1 cellular context compared by ENCODE assay signal in the genomic region with DNA sequence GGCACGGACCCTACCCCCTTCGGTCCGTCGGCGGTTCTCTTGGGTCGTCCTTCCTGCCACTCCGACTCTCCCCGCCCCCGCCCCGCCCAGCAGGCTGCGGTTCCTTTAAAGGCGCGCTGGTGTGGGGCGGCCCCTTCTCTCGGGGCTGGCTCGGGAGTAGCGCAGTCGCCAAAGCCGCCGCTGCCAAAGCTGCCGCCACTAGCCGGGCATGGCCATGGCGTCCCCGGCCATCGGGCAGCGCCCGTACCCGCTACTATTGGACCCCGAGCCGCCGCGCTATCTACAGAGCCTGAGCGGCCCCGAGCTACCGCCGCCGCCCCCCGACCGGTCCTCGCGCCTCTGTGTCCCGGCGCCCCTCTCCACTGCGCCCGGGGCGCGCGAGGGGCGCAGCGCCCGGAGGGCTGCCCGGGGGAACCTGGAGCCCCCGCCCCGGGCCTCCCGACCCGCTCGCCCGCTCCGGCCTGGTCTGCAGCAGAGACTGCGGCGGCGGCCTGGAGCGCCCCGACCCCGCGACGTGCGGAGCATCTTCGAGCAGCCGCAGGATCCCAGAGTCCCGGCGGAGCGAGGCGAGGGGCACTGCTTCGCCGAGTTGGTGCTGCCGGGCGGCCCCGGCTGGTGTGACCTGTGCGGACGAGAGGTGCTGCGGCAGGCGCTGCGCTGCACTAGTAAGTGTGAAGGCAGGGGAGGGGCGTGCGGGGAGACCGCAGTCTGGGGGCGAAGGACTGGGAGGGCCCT.
TF ChIP-seq lines count a peak whose summit lies in the region.

A gene with protein sequence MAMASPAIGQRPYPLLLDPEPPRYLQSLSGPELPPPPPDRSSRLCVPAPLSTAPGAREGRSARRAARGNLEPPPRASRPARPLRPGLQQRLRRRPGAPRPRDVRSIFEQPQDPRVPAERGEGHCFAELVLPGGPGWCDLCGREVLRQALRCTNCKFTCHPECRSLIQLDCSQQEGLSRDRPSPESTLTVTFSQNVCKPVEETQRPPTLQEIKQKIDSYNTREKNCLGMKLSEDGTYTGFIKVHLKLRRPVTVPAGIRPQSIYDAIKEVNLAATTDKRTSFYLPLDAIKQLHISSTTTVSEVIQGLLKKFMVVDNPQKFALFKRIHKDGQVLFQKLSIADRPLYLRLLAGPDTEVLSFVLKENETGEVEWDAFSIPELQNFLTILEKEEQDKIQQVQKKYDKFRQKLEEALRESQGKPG (plus strand): TSS at position 137 of the 735 bp plus-strand sequence. CDS start 72 bp downstream, at position 209.

TF ChIP-seq in K562, 482 proteins besides CTCF, POLR2A, EP300 and RAD21 (continued from another document and continues in another):
- TF ChIP-seq, protein P1, sequence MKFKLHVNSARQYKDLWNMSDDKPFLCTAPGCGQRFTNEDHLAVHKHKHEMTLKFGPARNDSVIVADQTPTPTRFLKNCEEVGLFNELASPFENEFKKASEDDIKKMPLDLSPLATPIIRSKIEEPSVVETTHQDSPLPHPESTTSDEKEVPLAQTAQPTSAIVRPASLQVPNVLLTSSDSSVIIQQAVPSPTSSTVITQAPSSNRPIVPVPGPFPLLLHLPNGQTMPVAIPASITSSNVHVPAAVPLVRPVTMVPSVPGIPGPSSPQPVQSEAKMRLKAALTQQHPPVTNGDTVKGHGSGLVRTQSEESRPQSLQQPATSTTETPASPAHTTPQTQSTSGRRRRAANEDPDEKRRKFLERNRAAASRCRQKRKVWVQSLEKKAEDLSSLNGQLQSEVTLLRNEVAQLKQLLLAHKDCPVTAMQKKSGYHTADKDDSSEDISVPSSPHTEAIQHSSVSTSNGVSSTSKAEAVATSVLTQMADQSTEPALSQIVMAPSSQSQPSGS (CRISPR knock-in tag; IDR thresholded peaks at IDR 0.05) = no peak
- TF ChIP-seq MTF1 (CRISPR knock-in tag; IDR thresholded peaks at IDR 0.05; ENCODE audit: borderline replicate concordance) = no peak
- no peak for TF ChIP-seq ZNF79 (CRISPR knock-in tag; IDR thresholded peaks at IDR 0.05; ENCODE audit: low read depth)
- no peak for TF ChIP-seq PYGO2 (tag; IDR thresholded peaks at IDR 0.05)
- TF ChIP-seq ARNT (IDR thresholded peaks at IDR 0.05) = no peak
- TF ChIP-seq ZNF23 (CRISPR knock-in tag; IDR thresholded peaks at IDR 0.05) = no peak
- no peak for TF ChIP-seq FOXP1 (CRISPR knock-in tag; IDR thresholded peaks at IDR 0.05)
- TF ChIP-seq ZNF263 (CRISPR knock-in tag; IDR thresholded peaks at IDR 0.05; ENCODE audit: borderline replicate concordance) = peak; percentile 36; the same call in 1 of the 2 replicates
- no peak for TF ChIP-seq TAF7 (tag; IDR thresholded peaks at IDR 0.05)
- TF ChIP-seq CHD2 (IDR thresholded peaks at IDR 0.05; ENCODE audit: low read depth, low read length) = no peak
- TF ChIP-seq PURB (CRISPR knock-in tag; IDR thresholded peaks at IDR 0.05; ENCODE audit: low read depth) = no peak
- TF ChIP-seq, protein P2, sequence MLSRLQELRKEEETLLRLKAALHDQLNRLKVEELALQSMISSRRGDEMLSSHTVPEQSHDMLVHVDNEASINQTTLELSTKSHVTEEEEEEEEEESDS (CRISPR knock-in tag; IDR thresholded peaks at IDR 0.05) = no peak
- no peak for TF ChIP-seq ZNF133 (CRISPR knock-in tag; IDR thresholded peaks at IDR 0.05)
- TF ChIP-seq PHF8 (IDR thresholded peaks at IDR 0.05; ENCODE audit: borderline replicate concordance, low read length) = peak; percentile 83; the same call in 1 of the 2 replicates
- no peak for TF ChIP-seq ZNF699 (CRISPR knock-in tag; IDR thresholded peaks at IDR 0.05; ENCODE audit: insufficient replicate concordance)
- peak; percentile 77; the same call in 1 of the 2 replicates for TF ChIP-seq GTF2E2 (tag; IDR thresholded peaks at IDR 0.05)
- no peak for TF ChIP-seq ZNF707 (CRISPR knock-in tag; conservative IDR thresholded peaks at IDR 0.05)
- no peak for TF ChIP-seq ZNF121 (CRISPR knock-in tag; conservative IDR thresholded peaks at IDR 0.05)
- TF ChIP-seq, protein P3, sequence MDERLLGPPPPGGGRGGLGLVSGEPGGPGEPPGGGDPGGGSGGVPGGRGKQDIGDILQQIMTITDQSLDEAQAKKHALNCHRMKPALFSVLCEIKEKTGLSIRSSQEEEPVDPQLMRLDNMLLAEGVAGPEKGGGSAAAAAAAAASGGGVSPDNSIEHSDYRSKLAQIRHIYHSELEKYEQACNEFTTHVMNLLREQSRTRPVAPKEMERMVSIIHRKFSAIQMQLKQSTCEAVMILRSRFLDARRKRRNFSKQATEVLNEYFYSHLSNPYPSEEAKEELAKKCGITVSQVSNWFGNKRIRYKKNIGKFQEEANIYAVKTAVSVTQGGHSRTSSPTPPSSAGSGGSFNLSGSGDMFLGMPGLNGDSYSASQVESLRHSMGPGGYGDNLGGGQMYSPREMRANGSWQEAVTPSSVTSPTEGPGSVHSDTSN (CRISPR knock-in tag; IDR thresholded peaks at IDR 0.05; ENCODE audit: low read depth) = no peak
- TF ChIP-seq, protein P3 (tag; conservative IDR thresholded peaks at IDR 0.05; ENCODE audit: low read depth) = 0 out of 2 replicates have a peak, but pooled peaks have one; percentile 20
- no peak for TF ChIP-seq TBL1XR1 (IDR thresholded peaks at IDR 0.05; ENCODE audit: low read length in 2 of 2)
- no peak for TF ChIP-seq FOS (IDR thresholded peaks at IDR 0.05; ENCODE audit: extremely low read depth, insufficient read length)
- no peak for TF ChIP-seq GATAD2B (IDR thresholded peaks at IDR 0.05; ENCODE audit: borderline replicate concordance)
- no peak for TF ChIP-seq ZNF253 (CRISPR knock-in tag; conservative IDR thresholded peaks at IDR 0.05)
- TF ChIP-seq, protein P4, sequence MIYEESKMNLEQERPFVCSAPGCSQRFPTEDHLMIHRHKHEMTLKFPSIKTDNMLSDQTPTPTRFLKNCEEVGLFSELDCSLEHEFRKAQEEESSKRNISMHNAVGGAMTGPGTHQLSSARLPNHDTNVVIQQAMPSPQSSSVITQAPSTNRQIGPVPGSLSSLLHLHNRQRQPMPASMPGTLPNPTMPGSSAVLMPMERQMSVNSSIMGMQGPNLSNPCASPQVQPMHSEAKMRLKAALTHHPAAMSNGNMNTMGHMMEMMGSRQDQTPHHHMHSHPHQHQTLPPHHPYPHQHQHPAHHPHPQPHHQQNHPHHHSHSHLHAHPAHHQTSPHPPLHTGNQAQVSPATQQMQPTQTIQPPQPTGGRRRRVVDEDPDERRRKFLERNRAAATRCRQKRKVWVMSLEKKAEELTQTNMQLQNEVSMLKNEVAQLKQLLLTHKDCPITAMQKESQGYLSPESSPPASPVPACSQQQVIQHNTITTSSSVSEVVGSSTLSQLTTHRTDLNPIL (CRISPR knock-in tag; IDR thresholded peaks at IDR 0.05) = no peak
- TF ChIP-seq ZNF239 (CRISPR knock-in tag; IDR thresholded peaks at IDR 0.05) = no peak
- TF ChIP-seq NCOA4 (IDR thresholded peaks at IDR 0.05; ENCODE audit: partially characterized antibody) = no peak
- no peak for TF ChIP-seq ASH1L (IDR thresholded peaks at IDR 0.05; ENCODE audit: borderline replicate concordance, low read depth, partially characterized antibody)
- no peak for TF ChIP-seq HMGN3 (IDR thresholded peaks at IDR 0.05; ENCODE audit: borderline replicate concordance, extremely low read depth, insufficient read length, low read depth, low read length)
- TF ChIP-seq, protein P5, sequence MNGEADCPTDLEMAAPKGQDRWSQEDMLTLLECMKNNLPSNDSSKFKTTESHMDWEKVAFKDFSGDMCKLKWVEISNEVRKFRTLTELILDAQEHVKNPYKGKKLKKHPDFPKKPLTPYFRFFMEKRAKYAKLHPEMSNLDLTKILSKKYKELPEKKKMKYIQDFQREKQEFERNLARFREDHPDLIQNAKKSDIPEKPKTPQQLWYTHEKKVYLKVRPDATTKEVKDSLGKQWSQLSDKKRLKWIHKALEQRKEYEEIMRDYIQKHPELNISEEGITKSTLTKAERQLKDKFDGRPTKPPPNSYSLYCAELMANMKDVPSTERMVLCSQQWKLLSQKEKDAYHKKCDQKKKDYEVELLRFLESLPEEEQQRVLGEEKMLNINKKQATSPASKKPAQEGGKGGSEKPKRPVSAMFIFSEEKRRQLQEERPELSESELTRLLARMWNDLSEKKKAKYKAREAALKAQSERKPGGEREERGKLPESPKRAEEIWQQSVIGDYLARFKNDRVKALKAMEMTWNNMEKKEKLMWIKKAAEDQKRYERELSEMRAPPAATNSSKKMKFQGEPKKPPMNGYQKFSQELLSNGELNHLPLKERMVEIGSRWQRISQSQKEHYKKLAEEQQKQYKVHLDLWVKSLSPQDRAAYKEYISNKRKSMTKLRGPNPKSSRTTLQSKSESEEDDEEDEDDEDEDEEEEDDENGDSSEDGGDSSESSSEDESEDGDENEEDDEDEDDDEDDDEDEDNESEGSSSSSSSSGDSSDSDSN (IDR thresholded peaks at IDR 0.05; ENCODE audit: borderline replicate concordance in 1 of 2, low read depth in 2 of 2, low read length in 2 of 2) = no peak
- TF ChIP-seq MCM2 (IDR thresholded peaks at IDR 0.05; ENCODE audit: low read depth) = no peak
- TF ChIP-seq, protein P6, sequence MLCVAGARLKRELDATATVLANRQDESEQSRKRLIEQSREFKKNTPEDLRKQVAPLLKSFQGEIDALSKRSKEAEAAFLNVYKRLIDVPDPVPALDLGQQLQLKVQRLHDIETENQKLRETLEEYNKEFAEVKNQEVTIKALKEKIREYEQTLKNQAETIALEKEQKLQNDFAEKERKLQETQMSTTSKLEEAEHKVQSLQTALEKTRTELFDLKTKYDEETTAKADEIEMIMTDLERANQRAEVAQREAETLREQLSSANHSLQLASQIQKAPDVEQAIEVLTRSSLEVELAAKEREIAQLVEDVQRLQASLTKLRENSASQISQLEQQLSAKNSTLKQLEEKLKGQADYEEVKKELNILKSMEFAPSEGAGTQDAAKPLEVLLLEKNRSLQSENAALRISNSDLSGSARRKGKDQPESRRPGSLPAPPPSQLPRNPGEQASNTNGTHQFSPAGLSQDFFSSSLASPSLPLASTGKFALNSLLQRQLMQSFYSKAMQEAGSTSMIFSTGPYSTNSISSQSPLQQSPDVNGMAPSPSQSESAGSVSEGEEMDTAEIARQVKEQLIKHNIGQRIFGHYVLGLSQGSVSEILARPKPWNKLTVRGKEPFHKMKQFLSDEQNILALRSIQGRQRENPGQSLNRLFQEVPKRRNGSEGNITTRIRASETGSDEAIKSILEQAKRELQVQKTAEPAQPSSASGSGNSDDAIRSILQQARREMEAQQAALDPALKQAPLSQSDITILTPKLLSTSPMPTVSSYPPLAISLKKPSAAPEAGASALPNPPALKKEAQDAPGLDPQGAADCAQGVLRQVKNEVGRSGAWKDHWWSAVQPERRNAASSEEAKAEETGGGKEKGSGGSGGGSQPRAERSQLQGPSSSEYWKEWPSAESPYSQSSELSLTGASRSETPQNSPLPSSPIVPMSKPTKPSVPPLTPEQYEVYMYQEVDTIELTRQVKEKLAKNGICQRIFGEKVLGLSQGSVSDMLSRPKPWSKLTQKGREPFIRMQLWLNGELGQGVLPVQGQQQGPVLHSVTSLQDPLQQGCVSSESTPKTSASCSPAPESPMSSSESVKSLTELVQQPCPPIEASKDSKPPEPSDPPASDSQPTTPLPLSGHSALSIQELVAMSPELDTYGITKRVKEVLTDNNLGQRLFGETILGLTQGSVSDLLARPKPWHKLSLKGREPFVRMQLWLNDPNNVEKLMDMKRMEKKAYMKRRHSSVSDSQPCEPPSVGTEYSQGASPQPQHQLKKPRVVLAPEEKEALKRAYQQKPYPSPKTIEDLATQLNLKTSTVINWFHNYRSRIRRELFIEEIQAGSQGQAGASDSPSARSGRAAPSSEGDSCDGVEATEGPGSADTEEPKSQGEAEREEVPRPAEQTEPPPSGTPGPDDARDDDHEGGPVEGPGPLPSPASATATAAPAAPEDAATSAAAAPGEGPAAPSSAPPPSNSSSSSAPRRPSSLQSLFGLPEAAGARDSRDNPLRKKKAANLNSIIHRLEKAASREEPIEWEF (CRISPR knock-in tag; IDR thresholded peaks at IDR 0.05) = no peak
- TF ChIP-seq, protein P7, sequence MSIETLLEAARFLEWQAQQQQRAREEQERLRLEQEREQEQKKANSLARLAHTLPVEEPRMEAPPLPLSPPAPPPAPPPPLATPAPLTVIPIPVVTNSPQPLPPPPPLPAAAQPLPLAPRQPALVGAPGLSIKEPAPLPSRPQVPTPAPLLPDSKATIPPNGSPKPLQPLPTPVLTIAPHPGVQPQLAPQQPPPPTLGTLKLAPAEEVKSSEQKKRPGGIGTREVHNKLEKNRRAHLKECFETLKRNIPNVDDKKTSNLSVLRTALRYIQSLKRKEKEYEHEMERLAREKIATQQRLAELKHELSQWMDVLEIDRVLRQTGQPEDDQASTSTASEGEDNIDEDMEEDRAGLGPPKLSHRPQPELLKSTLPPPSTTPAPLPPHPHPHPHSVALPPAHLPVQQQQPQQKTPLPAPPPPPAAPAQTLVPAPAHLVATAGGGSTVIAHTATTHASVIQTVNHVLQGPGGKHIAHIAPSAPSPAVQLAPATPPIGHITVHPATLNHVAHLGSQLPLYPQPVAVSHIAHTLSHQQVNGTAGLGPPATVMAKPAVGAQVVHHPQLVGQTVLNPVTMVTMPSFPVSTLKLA (conservative IDR thresholded peaks at IDR 0.05) = no peak
- no peak for TF ChIP-seq ZKSCAN3 (CRISPR knock-in tag; IDR thresholded peaks at IDR 0.05)
- TF ChIP-seq ETV6 (IDR thresholded peaks at IDR 0.05; ENCODE audit: borderline replicate concordance in 1 of 2, low read depth in 2 of 2, low read length in 1 of 2) = no peak
- TF ChIP-seq ETV6 (CRISPR knock-in tag; IDR thresholded peaks at IDR 0.05; ENCODE audit: borderline replicate concordance) = no peak
- TF ChIP-seq RAD51 (IDR thresholded peaks at IDR 0.05; ENCODE audit: borderline replicate concordance, low read depth) = no peak
- no peak for TF ChIP-seq HNRNPL (IDR thresholded peaks at IDR 0.05; ENCODE audit: low read depth, low read length)
- TF ChIP-seq HDAC2 (IDR thresholded peaks at IDR 0.05) = no peak
- TF ChIP-seq SP1 (CRISPR knock-in tag; IDR thresholded peaks at IDR 0.05) = peak; percentile 36; the same call in 1 of the 2 replicates
- TF ChIP-seq RBFOX2 (IDR thresholded peaks at IDR 0.05; ENCODE audit: low read depth, low read length) = peak; percentile 78
- TF ChIP-seq LARP7 (IDR thresholded peaks at IDR 0.05) = no peak
- TF ChIP-seq NRF1 (conservative IDR thresholded peaks at IDR 0.05 in 1 of 2, IDR thresholded peaks at IDR 0.05 in 1 of 2) = 0 out of 4 replicates have a peak, but pooled peaks of 1 of the 2 experiments have one; percentile 11
- TF ChIP-seq SMARCB1 (IDR thresholded peaks at IDR 0.05; ENCODE audit: insufficient read length, low read depth) = no peak
- TF ChIP-seq FIP1L1 (IDR thresholded peaks at IDR 0.05; ENCODE audit: low read depth, low read length, poor library complexity, severe bottlenecking) = no peak
- TF ChIP-seq ZNF766 (CRISPR knock-in tag; conservative IDR thresholded peaks at IDR 0.05) = no peak
- TF ChIP-seq ZKSCAN8 (CRISPR knock-in tag; IDR thresholded peaks at IDR 0.05) = no peak
- TF ChIP-seq ETS2 (tag; IDR thresholded peaks at IDR 0.05; ENCODE audit: borderline replicate concordance, poor library complexity, severe bottlenecking) = no peak
